ENCODE assay signal across 18 cellular contexts in genomic region chr3:159627229-159627628, GRCh38.
DNase-seq lines count a peak whose midpoint lies in the region; ATAC-seq and TF ChIP-seq lines count a peak whose summit lies in the region.
"Had no signal": no experiment of that assay in that cellular context is flagged by ENCODE, and none has a peak within 500 bp of the region (broad histone marks: within the 10 kb centered on the region; RNA-seq: fewer than 3 reads in every experiment).

No MANE protein-coding gene starts in this region.

- H3K79me2 ChIP-seq in SK-N-SH (ENCODE audit: insufficient read depth): no peaks in the 10 kb centered on the region

- H3K4me2 ChIP-seq in SK-N-SH: no peak overlapping the region
- H3K4me2 ChIP-seq: BLaER1 treated with 17β-estradiol and CSF1 and Interleukin-3, amounts not matched to agents 10 nM and 100 nM had no signal

- no peaks in the 10 kb centered on the region for H3F3A ChIP-seq in SK-N-SH (replicated peaks; ENCODE audit: insufficient read depth)

- H3K27ac Mint-ChIP-seq in T-cell: no peak overlapping the region

- H2AFZ ChIP-seq in SK-N-SH (ENCODE audit: low read depth): no peak overlapping the region
- H2AFZ ChIP-seq: GM23248 had no signal

- H3K27me3 ChIP-seq in SK-N-SH (ENCODE audit: insufficient read depth): no peaks in the 10 kb centered on the region
- H3K27me3 ChIP-seq: BLaER1 treated with 17β-estradiol and CSF1 and Interleukin-3, amounts not matched to agents 10 nM and 100 nM; SJSA1 had no signal

- 87% methylated on average over 2 of the region's 2 CpGs for WGBS in SK-N-SH (ENCODE audit: low lambda C conversion rate)

- CTCF ChIA-PET in T-cell (lab: Charles Lee) (no interaction called here), SK-N-SH (lab: Yijun Ruan, JAX) (interaction anchor here (0.8 to 1.4 kb wide), 2 partner anchors 179 to 361 kb away, joined by 3 to 4 read pairs; no protein-coding TSS in a partner anchor)

- H3K4me3 Mint-ChIP-seq in T-cell: no peak overlapping the region

- no peaks in the 10 kb centered on the region for H3K36me3 ChIP-seq in SK-N-SH (replicated peaks in 1 of 2; ENCODE audit: control insufficient read depth in 1 of 2, insufficient read depth in 2 of 2, low read length in 1 of 2)
- H3K36me3 ChIP-seq: BLaER1 treated with 17β-estradiol and CSF1 and Interleukin-3, amounts not matched to agents 10 nM and 100 nM; SJSA1 had no signal

- H3K9me3 Mint-ChIP-seq in T-cell: no peaks in the 10 kb centered on the region

- no peaks in the 10 kb centered on the region for H4K20me1 ChIP-seq in SK-N-SH (ENCODE audit: insufficient read depth)
- H4K20me1 ChIP-seq: BLaER1 treated with 17β-estradiol and CSF1 and Interleukin-3, amounts not matched to agents 10 nM and 100 nM had no signal

- ATAC-seq in left colon: peak; percentile 40
- no peak for ATAC-seq in T-cell (replicated peaks in 1 of 4)
- ATAC-seq in left ventricle myocardium superior: no peak

- H3K4me3 ChIP-seq in LNCaP clone FGC (ENCODE audit: low read depth, low read length): peak overlapping the region; percentile 4; the same call in 1 of the 2 replicates
- H3K4me3 ChIP-seq in SK-N-SH (ENCODE audit: low read depth in 2 of 2, low read length in 1 of 2): no peak overlapping the region
- H3K4me3 ChIP-seq: BLaER1 treated with 17β-estradiol and CSF1 and Interleukin-3, amounts not matched to agents 10 nM and 100 nM; GM23248; SJSA1 had no signal

- no peaks in the 10 kb centered on the region for H3K36me3 Mint-ChIP-seq in T-cell

- in situ Hi-C loops in GM13976 (cut with MboI; ENCODE audit: low sequenced_read_pairs, unreplicated experiment): no loop called here

- intact Hi-C loops in left colon (cut with DNase I, micrococcal nuclease) (no loop called here), left ventricle myocardium superior (cut with micrococcal nuclease) (no loop called here)

- TF ChIP-seq RAD21 in SK-N-SH (IDR thresholded peaks at IDR 0.05; ENCODE audit: low read length): no peak

- peak; percentile 16 for DNase-seq in COR-L47 (lab: John Stamatoyannopoulos, UW)
- DNase-seq in LNCaP clone FGC (ENCODE audit: low read depth): no peak
- DNase-seq in RPMI7951 (ENCODE audit: low read depth): peak; percentile 64
- peak in 1 of 2 donors; percentile 6 for DNase-seq in left colon
- no peak for DNase-seq in T-cell
- DNase-seq in SK-N-SH: no peak
- no peak for DNase-seq in left ventricle myocardium superior
- no peak for DNase-seq in GM13976 (ENCODE audit: low spot score)
- DNase-seq: GM23248, KBM-7, NCI-H1048, NCI-H2107, NCI-H2227 treated with DMSO at 0.1 percent for 48 hours, NCI-H524 treated with DMSO at 0.1 percent for 48 hours, OCI-M1, T-helper 9 cell had no signal

- POLR2A ChIA-PET in T-cell (lab: Charles Lee) (no interaction called here), SK-N-SH (lab: Yijun Ruan, JAX) (interaction anchor here (0.6 kb wide), 1 partner anchor 207 kb away, joined by 3 read pairs; no protein-coding TSS in a partner anchor)

- no peak for TF ChIP-seq EP300 in SK-N-SH (IDR thresholded peaks at IDR 0.05; ENCODE audit: borderline replicate concordance in 1 of 2, low read depth in 1 of 2, low read length in 1 of 2)

- H3K9me2 ChIP-seq in SK-N-SH: no peaks in the 10 kb centered on the region

- H3K4me1 ChIP-seq in SK-N-SH (ENCODE audit: control insufficient read depth in 1 of 2, insufficient read depth in 2 of 2, low read depth in 1 of 2, low read length in 1 of 2): no peaks in the 10 kb centered on the region; a peak in 1 of 4 replicates
- H3K4me1 ChIP-seq: BLaER1 treated with 17β-estradiol and CSF1 and Interleukin-3, amounts not matched to agents 10 nM and 100 nM had no signal

- no peak overlapping the region for H3K27ac ChIP-seq in SK-N-SH (ENCODE audit: low read depth in 2 of 2, low read length in 1 of 2)
- H3K27ac ChIP-seq: BLaER1 treated with 17β-estradiol and CSF1 and Interleukin-3, amounts not matched to agents 10 nM and 100 nM; GM23248; SJSA1 had no signal

- H3K27me3 Mint-ChIP-seq in T-cell: no peaks in the 10 kb centered on the region

- H3K4me1 Mint-ChIP-seq in T-cell: no peaks in the 10 kb centered on the region

- no peak for TF ChIP-seq CTCF in LNCaP clone FGC (IDR thresholded peaks at IDR 0.05; ENCODE audit: control insufficient read depth, extremely low read depth, insufficient read depth)
- TF ChIP-seq CTCF in SK-N-SH (IDR thresholded peaks at IDR 0.05): no peak
- TF ChIP-seq CTCF in GM13976 (IDR thresholded peaks at IDR 0.05; ENCODE audit: borderline replicate concordance, control extremely low read depth, extremely low read depth, insufficient read depth, missing control alignments): no peak

- no peaks in the 10 kb centered on the region for H3K9me3 ChIP-seq in SK-N-SH
- H3K9me3 ChIP-seq: BLaER1 treated with 17β-estradiol and CSF1 and Interleukin-3, amounts not matched to agents 10 nM and 100 nM; SJSA1 had no signal

- H3K9ac ChIP-seq in SK-N-SH: no peak overlapping the region
- H3K9ac ChIP-seq: BLaER1 treated with 17β-estradiol and CSF1 and Interleukin-3, amounts not matched to agents 10 nM and 100 nM; GM23248 had no signal

TF ChIP-seq in SK-N-SH, 30 proteins besides CTCF, POLR2A, EP300 and RAD21:
- TF ChIP-seq RXRA (IDR thresholded peaks at IDR 0.05; ENCODE audit: borderline replicate concordance, low read depth) (no peak), SMC3 (IDR thresholded peaks at IDR 0.05; ENCODE audit: low read depth, low read length) (no peak), CHD2 (IDR thresholded peaks at IDR 0.05; ENCODE audit: low read length, partially characterized antibody) (no peak), GABPA (IDR thresholded peaks at IDR 0.05; ENCODE audit: low read depth) (no peak)
TF ChIP-seq in SK-N-SH: peak in this region for 0.

Comparison
In these comparisons a context has a peak if more than half of its experiments do, and no peak if none do; other contexts are left out.
1. DNase-seq: peak in COR-L47 (single experiment) and RPMI7951 (single experiment); none in LNCaP clone FGC (single experiment), T-cell (0 of 34), SK-N-SH (single experiment), left ventricle myocardium superior (single experiment) and GM13976 (single experiment).